In the genomic region with DNA sequence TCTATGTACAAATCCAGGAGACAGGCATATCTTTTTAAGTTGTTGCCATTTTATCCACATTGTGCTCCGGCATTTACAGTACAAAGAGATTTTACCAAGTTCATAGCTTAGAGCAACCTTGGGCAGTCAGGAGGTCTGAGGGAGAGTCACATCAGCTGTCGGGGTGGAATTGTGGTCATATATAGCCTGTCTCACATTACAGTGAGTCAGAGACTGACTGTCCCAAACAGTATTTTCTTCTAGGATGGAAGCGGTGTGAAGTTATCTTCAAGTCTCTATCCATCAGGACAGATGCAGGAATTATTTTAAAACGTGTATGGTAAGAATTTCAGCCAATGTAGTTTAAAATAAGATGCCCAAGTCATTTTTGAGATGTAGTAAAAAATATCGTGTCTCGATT, we compare ENCODE assay signal across 12 cellular contexts. TPM values are rescaled to one million over a fixed set of nuclear protein-coding genes. Genes with fewer than 3 reads are reported as not detected.
A peak's percentile ranks its signal among the peaks of the same experiment; 100 is the strongest.
DNase-seq lines count a peak whose midpoint lies in the region; ATAC-seq and TF ChIP-seq lines count a peak whose summit lies in the region.
"Had no signal": no experiment of that assay in that cellular context is flagged by ENCODE, and none has a peak within 500 bp of the region (broad histone marks: within the 10 kb centered on the region; RNA-seq: fewer than 3 reads in every experiment).

No MANE protein-coding gene starts in this region.

- no peak for TF ChIP-seq CTCF in AG04450 (IDR thresholded peaks at IDR 0.05; ENCODE audit: low read depth, low read length)
- TF ChIP-seq CTCF in mammary epithelial cell (conservative IDR thresholded peaks at IDR 0.05 in 1 of 2, IDR thresholded peaks at IDR 0.05 in 1 of 2; ENCODE audit: extremely low read depth in 1 of 2, insufficient read depth in 1 of 2, low read depth in 1 of 2, low read length in 2 of 2), result no peak
- no peak for TF ChIP-seq CTCF in Peyer's patch (IDR thresholded peaks at IDR 0.05)

- in situ Hi-C loops in mammary epithelial cell (cut with MboI; ENCODE audit: low sequenced_read_pairs in 2 of 2), result no loop called here

- H3K4me1 ChIP-seq in mammary epithelial cell (ENCODE audit: insufficient read depth, low read length), result peaks cover 2% of the 10 kb centered on the region
- H3K4me1 ChIP-seq in Peyer's patch, result no peaks in the 10 kb centered on the region
- H3K4me1 ChIP-seq: tibial artery had no signal

- H3K9ac ChIP-seq in mammary epithelial cell (ENCODE audit: insufficient read depth, low read length), result no peak overlapping the region
- H3K9ac ChIP-seq: neural progenitor cell had no signal

- H3K79me2 ChIP-seq in mammary epithelial cell (ENCODE audit: insufficient read depth, low read length), result no peaks in the 10 kb centered on the region

- POLR2A ChIA-PET in AG04450 (lab: Yijun Ruan, JAX), result interaction anchor here (0.8 to 1.6 kb wide), 2 partner anchors 14 to 66 kb away, joined by 3 to 13 read pairs; no protein-coding TSS in a partner anchor

- H3K27ac Mint-ChIP-seq in activated T-cell treated with anti-CD3 and anti-CD28 coated beads, Interleukin-2, amount 50 U/mL, for 24 hours, result no peak overlapping the region
- H3K27ac Mint-ChIP-seq: neural progenitor cell had no signal

- DNase-seq in AG04450 (ENCODE audit: low read depth, low spot score) (peak; percentile 42), M059J (ENCODE audit: low read depth) (peak; percentile 78), mammary epithelial cell (peak; percentile 70), iris pigment epithelial cell (ENCODE audit: low read depth) (peak; percentile 94), islet precursor cell (no peak), Peyer's patch (no peak)
- DNase-seq in activated T-cell treated with anti-CD3 and anti-CD28 coated beads, Interleukin-2, amount 50 U/mL, for 24 hours, result no peak
- DNase-seq: activated effector memory CD4-positive, alpha-beta T cell treated with Interleukin-2 at 50 U/mL for 16 hours; NCI-H1694 treated with DMSO at 0.1 percent for 48 hours; tibial artery had no signal

- dilution Hi-C loops in mammary epithelial cell (cut with HindIII; ENCODE audit: low sequenced_read_pairs), result loop anchor here (5.0 kb wide), 1 partner anchor 89 kb away; no protein-coding TSS in a partner anchor

- H3K36me3 ChIP-seq in mammary epithelial cell (ENCODE audit: insufficient read depth, low read length) (no peaks in the 10 kb centered on the region), Peyer's patch (no peaks in the 10 kb centered on the region)
- H3K36me3 ChIP-seq: neural progenitor cell had no signal

- TF ChIP-seq POLR2A in Peyer's patch (IDR thresholded peaks at IDR 0.05), result no peak

- 75% methylated on average over 6 of the region's 6 CpGs for WGBS in mammary epithelial cell (ENCODE audit: low coverage, missing lambda C conversion rate)

- BruUV-seq in mammary epithelial cell (replicated peaks; lab: Mats Ljungman, UMichigan), result no TSS peak

- no peak overlapping the region for H3K4me3 ChIP-seq in AG04450 (ENCODE audit: low read depth, low read length)
- H3K4me3 ChIP-seq in mammary epithelial cell (replicated peaks in 1 of 3; ENCODE audit: insufficient read depth in 1 of 3, low read depth in 2 of 3, low read length in 3 of 3), result no peak overlapping the region
- H3K4me3 ChIP-seq in Peyer's patch, result no peak overlapping the region
- H3K4me3 ChIP-seq: neural progenitor cell, tibial artery had no signal

- H3K9me3 Mint-ChIP-seq in activated T-cell treated with anti-CD3 and anti-CD28 coated beads, Interleukin-2, amount 50 U/mL, for 24 hours, result no peaks in the 10 kb centered on the region
- H3K9me3 Mint-ChIP-seq: neural progenitor cell had no signal

- no peak for ATAC-seq in HG02623 (IDR thresholded peaks at IDR 0.05; ENCODE audit: unreplicated experiment)

- H3K36me3 Mint-ChIP-seq in activated T-cell treated with anti-CD3 and anti-CD28 coated beads, Interleukin-2, amount 50 U/mL, for 24 hours (ENCODE audit: low read depth), result no peaks in the 10 kb centered on the region

- no peaks in the 10 kb centered on the region for H3K4me1 Mint-ChIP-seq in activated T-cell treated with anti-CD3 and anti-CD28 coated beads, Interleukin-2, amount 50 U/mL, for 24 hours (ENCODE audit: low read depth)

- H3K27me3 Mint-ChIP-seq in activated T-cell treated with anti-CD3 and anti-CD28 coated beads, Interleukin-2, amount 50 U/mL, for 24 hours, result no peaks in the 10 kb centered on the region

- H3K27me3 ChIP-seq in AG04450 (ENCODE audit: control insufficient read depth, insufficient read depth, low read length) (no peaks in the 10 kb centered on the region), mammary epithelial cell (ENCODE audit: insufficient read depth, low read length) (no peaks in the 10 kb centered on the region), Peyer's patch (no peaks in the 10 kb centered on the region)
- H3K27me3 ChIP-seq: neural progenitor cell, tibial artery had no signal

- H3K9me3 ChIP-seq in AG04450 (ENCODE audit: control insufficient read depth, insufficient read depth, low read length) (no peaks in the 10 kb centered on the region), mammary epithelial cell (replicated peaks; ENCODE audit: insufficient read depth, low read length) (no peaks in the 10 kb centered on the region), Peyer's patch (no peaks in the 10 kb centered on the region)
- H3K9me3 ChIP-seq: tibial artery had no signal

- CTCF ChIA-PET in AG04450 (lab: Charles Lee) (interaction anchor here (0.6 to 0.9 kb wide), 3 partner anchors 22 to 230 kb away, joined by 3 to 5 read pairs (median 3); no protein-coding TSS in a partner anchor), mammary epithelial cell (lab: Charles Lee; ENCODE audit: low non-redundant PET) (no interaction called here)

- H3K4me2 ChIP-seq in mammary epithelial cell (ENCODE audit: insufficient read depth, low read depth, low read length), result no peak overlapping the region
- H3K4me2 ChIP-seq: neural progenitor cell had no signal

- H3K27ac ChIP-seq in AG04450 (ENCODE audit: low read depth, low read length) (no peak overlapping the region), mammary epithelial cell (ENCODE audit: insufficient read depth, low read depth, low read length) (no peak overlapping the region), Peyer's patch (no peak overlapping the region)
- H3K27ac ChIP-seq: neural progenitor cell, tibial artery had no signal

- H3K4me3 Mint-ChIP-seq in activated T-cell treated with anti-CD3 and anti-CD28 coated beads, Interleukin-2, amount 50 U/mL, for 24 hours, result no peak overlapping the region
- H3K4me3 Mint-ChIP-seq: neural progenitor cell had no signal

- intact Hi-C loops in mammary epithelial cell (cut with micrococcal nuclease), result no loop called here

- H2AFZ ChIP-seq in mammary epithelial cell (ENCODE audit: low read depth, low read length), result no peak overlapping the region
- H2AFZ ChIP-seq: neural progenitor cell had no signal

- no peaks in the 10 kb centered on the region for H4K20me1 ChIP-seq in mammary epithelial cell (ENCODE audit: insufficient read depth, low read length)

RNA-seq across cellular contexts. Expression of a gene that starts 53.0 kb away (rescaled TPM):
- 27.5 and 30.6 TPM in 2 replicates for polyA plus RNA-seq in AG04450 (2011; rRNA removed)
- 15.5 and 16.9 TPM in 2 replicates for polyA minus RNA-seq in AG04450 (2011; rRNA and poly(A)+ RNA removed)
- total RNA-seq in M059J (2014; rRNA removed; shearing (Covaris generic)), result 0.86 and 3.2 TPM in 2 replicates
- total RNA-seq in mammary epithelial cell, result 1 to 10 TPM in 1 of 2 donors, under 1 TPM in 1; 0.38 to 3.2 TPM
- polyA plus RNA-seq in mammary epithelial cell, result 0.18 TPM
- not detected for polyA minus RNA-seq in mammary epithelial cell
- 10 to 100 TPM in 1 of 4 donors, 1 to 10 TPM in 3; 3.5 to 22.9 (median 6.6) TPM for total RNA-seq in Peyer's patch

Comparison
In these comparisons a context has a peak if more than half of its experiments do, and no peak if none do; other contexts are left out.
1. DNase-seq: peak in AG04450 (single experiment), M059J (single experiment), mammary epithelial cell (single experiment) and iris pigment epithelial cell (single experiment); none in islet precursor cell (single experiment), activated T-cell treated with anti-CD3 and anti-CD28 coated beads, Interleukin-2, amount 50 U/mL, for 24 hours (single experiment) and Peyer's patch (0 of 3).